Comparison of ENCODE assay signal across 23 cellular contexts in genomic region chr10:92732958-92733357, GRCh38.
"Had no signal": no experiment of that assay in that cellular context is flagged by ENCODE, and none has a peak within 500 bp of the region (broad histone marks: within the 10 kb centered on the region; RNA-seq: fewer than 3 reads in every experiment).

No MANE protein-coding gene starts in this region.

- H3K9me3 ChIP-seq: SK-N-SH had no signal

- DNase-seq: Kasumi-1, KG1, MM.1S, NCI-H1092 treated with DMSO at 0.1 percent for 48 hours, NCI-H1436, NCI-H187, NCI-H2029, NCI-H2081 treated with DMSO at 0.1 percent for 48 hours, NCI-H2171 treated with DMSO at 0.1 percent for 48 hours, NCI-H345, NCI-H446 treated with DMSO at 0.1 percent for 48 hours, NCI-H524 treated with DMSO at 0.1 percent for 48 hours, NCI-H69, NCI-H774, PC-3, SHP77, SK-N-SH, SW 1271, T-cell had no signal

- H3K4me2 ChIP-seq: SK-N-SH had no signal

- H3K27ac ChIP-seq: HL-60, RWPE1 had no signal

- H3K9me2 ChIP-seq: SK-N-SH had no signal

- ATAC-seq: Panc1, PC-3, T-cell had no signal

- H3K9ac ChIP-seq: SK-N-SH had no signal

- H3K9me3 Mint-ChIP-seq: T-cell had no signal

- H3K27ac Mint-ChIP-seq: T-cell had no signal

- H3K4me3 Mint-ChIP-seq: T-cell had no signal

- FAIRE-seq: HTR-8/SVneo had no signal
